14 cellular contexts compared by ENCODE assay signal in genomic region chr17:40827746-40828453, GRCh38. TPM values are rescaled to one million over a fixed set of nuclear protein-coding genes. Genes with fewer than 3 reads are reported as not detected.
DNase-seq lines count a peak whose midpoint lies in the region; ATAC-seq and TF ChIP-seq lines count a peak whose summit lies in the region.
"Had no signal": no experiment of that assay in that cellular context is flagged by ENCODE, and none has a peak within 500 bp of the region (broad histone marks: within the 10 kb centered on the region; RNA-seq: fewer than 3 reads in every experiment).

No MANE protein-coding gene starts in this region.

- H3K4me1 ChIP-seq in DND-41 (ENCODE audit: insufficient read depth, low read length) (no peaks in the 10 kb centered on the region; the same call in 1 of the 2 replicates), adipocyte (ENCODE audit: control insufficient read depth, insufficient read depth, low read length) (peaks cover 9% of the 10 kb centered on the region)

- no peaks in the 10 kb centered on the region for H3K36me3 ChIP-seq in DND-41 (ENCODE audit: insufficient read depth, low read length)
- H3K36me3 ChIP-seq in MG63, result no peaks in the 10 kb centered on the region
- no peaks in the 10 kb centered on the region for H3K36me3 ChIP-seq in adipocyte (ENCODE audit: control insufficient read depth, insufficient read depth, low read length, severe bottlenecking)

- no peak overlapping the region for H3K27ac ChIP-seq in DND-41 (ENCODE audit: low read length)

- 0 out of 2 replicates have a peak, but pooled peaks cover 2% of the 10 kb centered on the region for H3K79me2 ChIP-seq in DND-41 (ENCODE audit: insufficient read depth, low read length)

- TF ChIP-seq CTCF in DND-41 (IDR thresholded peaks at IDR 0.05; ENCODE audit: borderline replicate concordance, extremely low read depth, low read length, poor library complexity, severe bottlenecking), result no peak

- no peaks in the 10 kb centered on the region for H3K9me3 ChIP-seq in DND-41 (ENCODE audit: insufficient read depth, low read length, severe bottlenecking)
- H3K9me3 ChIP-seq in MG63, result no peaks in the 10 kb centered on the region
- no peaks in the 10 kb centered on the region for H3K9me3 ChIP-seq in adipocyte (ENCODE audit: control insufficient read depth, low read length)

- H3K4me2 ChIP-seq in DND-41 (ENCODE audit: insufficient read depth, low read length), result no peak overlapping the region

- DNase-seq in DND-41 (no peak), MG63 (peak; percentile 85), adipocyte (ENCODE audit: low read depth) (peak; percentile 33), inferior parietal cortex (ENCODE audit: extremely low spot score) (peak; percentile 18), NCI-H146 treated with DMSO at 0.1 percent for 48 hours (lab: John Stamatoyannopoulos, UW; ENCODE audit: unreplicated experiment) (no peak), T-helper 9 cell (no peak), activated gamma-delta T cell (lab: John Stamatoyannopoulos, UW) (no peak)
- DNase-seq: activated CD4-positive, alpha-beta T cell treated with anti-CD3 and anti-CD28 coated beads for 4 hours; cerebellar nuclear complex; COR-L47; naive thymus-derived CD4-positive, alpha-beta T cell; NCI-H1092 treated with DMSO at 0.1 percent for 48 hours had no signal

- no peak overlapping the region for H3K9ac ChIP-seq in DND-41 (ENCODE audit: low read depth, low read length)
- no peak overlapping the region for H3K9ac ChIP-seq in adipocyte (ENCODE audit: low read length)

- H3K27me3 ChIP-seq in DND-41 (ENCODE audit: insufficient read depth, low read length, poor library complexity) (no peaks in the 10 kb centered on the region), MG63 (no peaks in the 10 kb centered on the region), adipocyte (replicated peaks; ENCODE audit: control insufficient read depth, insufficient read depth, low read length) (no peaks in the 10 kb centered on the region)

- no peak overlapping the region for H2AFZ ChIP-seq in DND-41 (ENCODE audit: low read depth, low read length)

- no peak overlapping the region for H3K4me3 ChIP-seq in DND-41 (ENCODE audit: low read depth in 1 of 2, low read length in 2 of 2)
- no peak overlapping the region for H3K4me3 ChIP-seq in MG63
- no peak overlapping the region for H3K4me3 ChIP-seq in adipocyte (ENCODE audit: low read length)

- ATAC-seq in DND-41 (ENCODE audit: insufficient read depth, low read depth), result peak; percentile 33; the same call in 2 of the 3 replicates
- ATAC-seq in HG03159 (IDR thresholded peaks at IDR 0.05; ENCODE audit: unreplicated experiment), result no peak
- ATAC-seq: naive thymus-derived CD4-positive, alpha-beta T cell had no signal

- H4K20me1 ChIP-seq in DND-41 (ENCODE audit: insufficient read depth, low read length), result no peaks in the 10 kb centered on the region

RNA-seq across cellular contexts. Expression of gene KRT10, which starts 5.5 kb away (rescaled TPM):
- total RNA-seq in MG63 (2014; rRNA removed; shearing (Covaris generic); ENCODE audit: low replicate concordance), result 48.4 and 70.6 TPM in 2 replicates

RNA-seq across cellular contexts. Expression of gene KRT28, which starts 28.1 kb away (rescaled TPM):
- not detected in 2 replicates for total RNA-seq in MG63 (2014; rRNA removed; shearing (Covaris generic); ENCODE audit: low replicate concordance)
- total RNA-seq: naive thymus-derived CD4-positive, alpha-beta T cell; ureter had no signal

RNA-seq across cellular contexts. Expression of gene KRT12, which starts 39.1 kb away (rescaled TPM):
- not detected in 2 replicates for total RNA-seq in MG63 (2014; rRNA removed; shearing (Covaris generic); ENCODE audit: low replicate concordance)
- total RNA-seq: naive thymus-derived CD4-positive, alpha-beta T cell; ureter had no signal

RNA-seq across cellular contexts. Expression of gene KRT27, which starts 45.5 kb away (rescaled TPM):
- total RNA-seq in MG63 (2014; rRNA removed; shearing (Covaris generic); ENCODE audit: low replicate concordance), result not detected in 2 replicates
- total RNA-seq: naive thymus-derived CD4-positive, alpha-beta T cell had no signal

RNA-seq across cellular contexts. Expression of gene KRT26, which starts 55.9 kb away (rescaled TPM):
- not detected in 2 replicates for total RNA-seq in MG63 (2014; rRNA removed; shearing (Covaris generic); ENCODE audit: low replicate concordance)
- total RNA-seq: naive thymus-derived CD4-positive, alpha-beta T cell; ureter had no signal

Comparison
In these comparisons a context has a peak if more than half of its experiments do, and no peak if none do; other contexts are left out.
1. DNase-seq: peak in MG63 (single experiment), adipocyte (single experiment) and inferior parietal cortex (single experiment); none in DND-41 (single experiment), NCI-H146 treated with DMSO at 0.1 percent for 48 hours (single experiment), T-helper 9 cell (single experiment) and activated gamma-delta T cell (single experiment).